Comparison of ENCODE assay signal across 13 cellular contexts in the genomic region with DNA sequence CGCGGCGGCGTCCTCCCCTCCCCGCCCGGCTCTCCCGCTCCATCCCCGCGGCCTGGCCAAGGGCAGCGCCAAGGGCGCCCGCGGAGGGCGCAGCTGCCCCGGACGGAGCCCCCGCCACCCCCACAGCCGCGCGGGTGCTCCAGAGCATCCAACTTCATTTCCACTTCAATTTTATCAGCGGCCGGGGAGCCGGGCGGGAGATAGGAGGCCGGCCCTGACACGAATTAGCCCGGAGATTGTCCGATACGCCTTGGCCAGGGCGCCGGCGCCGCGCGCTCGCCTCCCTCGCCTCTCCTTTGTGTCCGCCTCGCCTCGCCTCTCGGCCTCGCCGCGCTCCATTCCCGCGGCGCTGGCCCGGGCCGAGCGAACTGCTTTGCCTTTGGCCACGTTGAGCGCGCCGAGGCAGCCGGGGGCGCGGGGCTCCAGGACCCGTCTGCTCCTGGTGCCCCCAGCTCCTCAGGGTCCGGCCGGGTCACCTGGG.
A peak's percentile ranks its signal among the peaks of the same experiment; 100 is the strongest.
DNase-seq lines count a peak whose midpoint lies in the region; ATAC-seq, FAIRE-seq and TF ChIP-seq lines count a peak whose summit lies in the region.
"Had no signal": no experiment of that assay in that cellular context is flagged by ENCODE, and none has a peak within 500 bp of the region (broad histone marks: within the 10 kb centered on the region; RNA-seq: fewer than 3 reads in every experiment).

No MANE protein-coding gene starts in this region.

- intact Hi-C loops in kidney (cut with DNase I) (no loop called here), sciatic nerve (cut with DNase I) (no loop called here)

- H3K4me1 ChIP-seq in ES-I3 (ENCODE audit: insufficient read depth, low read length) (peaks cover 11% of the 10 kb centered on the region), kidney (ENCODE audit: control insufficient read depth in 1 of 2, insufficient read depth in 1 of 2, low read depth in 1 of 2, low read length in 2 of 2) (peaks cover 0 to 3% of the 10 kb centered on the region in 2 donors)
- H3K4me1 ChIP-seq: HAP-1 had no signal

- no peaks in the 10 kb centered on the region for H3K36me3 Mint-ChIP-seq in mesothelial cell of epicardium
- H3K36me3 Mint-ChIP-seq: activated naive CD4-positive, alpha-beta T cell treated with anti-CD3 and anti-CD28 coated beads, Interleukin-2, amount 50 U/mL, for 24 hours had no signal

- peak overlapping the region; percentile 57 for H3K4me3 Mint-ChIP-seq in mesothelial cell of epicardium
- H3K4me3 Mint-ChIP-seq: activated CD4-positive, alpha-beta T cell treated with anti-CD3 and anti-CD28 coated beads for 36 hours; activated naive CD4-positive, alpha-beta T cell treated with anti-CD3 and anti-CD28 coated beads, Interleukin-2, amount 50 U/mL, for 24 hours had no signal

- H3K36me3 ChIP-seq in ES-I3 (ENCODE audit: insufficient read depth, low read length) (no peaks in the 10 kb centered on the region), kidney (ENCODE audit: control insufficient read depth in 1 of 2, insufficient read depth in 2 of 2, low read length in 2 of 2) (no peaks in the 10 kb centered on the region)
- H3K36me3 ChIP-seq: HAP-1 had no signal

- H3K27ac Mint-ChIP-seq in mesothelial cell of epicardium: no peak overlapping the region
- H3K27ac Mint-ChIP-seq: activated CD4-positive, alpha-beta T cell treated with anti-CD3 and anti-CD28 coated beads for 36 hours; activated naive CD4-positive, alpha-beta T cell treated with anti-CD3 and anti-CD28 coated beads, Interleukin-2, amount 50 U/mL, for 24 hours had no signal

- DNase-seq in M059J (ENCODE audit: low read depth): peak; percentile 12
- peak; percentile 82 for DNase-seq in ecto neural progenitor cell (ENCODE audit: low spot score)
- DNase-seq in mesothelial cell of epicardium (ENCODE audit: low spot score in 2 of 2, unreplicated experiment in 2 of 2): no peak
- DNase-seq in kidney: no peak
- DNase-seq in OCI-M2 (lab: John Stamatoyannopoulos, UW; ENCODE audit: unreplicated experiment): no peak
- no peak for DNase-seq in sciatic nerve (ENCODE audit: low spot score)
- DNase-seq: activated CD4-positive, alpha-beta T cell treated with anti-CD3 and anti-CD28 coated beads for 36 hours; DMS153; left cardiac atrium had no signal

- no peak overlapping the region for H3K27ac ChIP-seq in kidney (ENCODE audit: low read depth in 2 of 2, low read length in 2 of 2)

- peaks cover 95% of the 10 kb centered on the region for H3K27me3 Mint-ChIP-seq in mesothelial cell of epicardium (ENCODE audit: low read depth)

- H3K9me3 Mint-ChIP-seq in mesothelial cell of epicardium: no peaks in the 10 kb centered on the region
- H3K9me3 Mint-ChIP-seq: activated naive CD4-positive, alpha-beta T cell treated with anti-CD3 and anti-CD28 coated beads, Interleukin-2, amount 50 U/mL, for 24 hours had no signal

- peak overlapping the region; percentile 69 for H3K9ac ChIP-seq in ES-I3 (ENCODE audit: low read depth, low read length)
- no peak overlapping the region for H3K9ac ChIP-seq in kidney (ENCODE audit: low read length in 2 of 2)

- 0 out of 2 replicates have a peak, but pooled peaks cover 2% of the 10 kb centered on the region for H3K9me3 ChIP-seq in ES-I3 (ENCODE audit: control insufficient read depth, insufficient read depth, low read length)
- no peaks in the 10 kb centered on the region for H3K9me3 ChIP-seq in kidney (ENCODE audit: control insufficient read depth in 1 of 2, low read length in 2 of 2)
- H3K9me3 ChIP-seq: HAP-1 had no signal

- ATAC-seq in HG03521 (IDR thresholded peaks at IDR 0.05; ENCODE audit: unreplicated experiment) (no peak), sciatic nerve (no peak)
- ATAC-seq: activated CD4-positive, alpha-beta T cell treated with anti-CD3 and anti-CD28 coated beads for 36 hours; left cardiac atrium had no signal

- TF ChIP-seq CTCF in mesothelial cell of epicardium (IDR thresholded peaks at IDR 0.05; ENCODE audit: unreplicated experiment) (no peak), kidney (IDR thresholded peaks at IDR 0.05; ENCODE audit: borderline replicate concordance, extremely low read depth, insufficient read depth) (no peak)

- no peak overlapping the region for H3K4me3 ChIP-seq in kidney (ENCODE audit: low read length in 2 of 2)
- H3K4me3 ChIP-seq: HAP-1 had no signal

- peaks cover 10% of the 10 kb centered on the region for H3K4me1 Mint-ChIP-seq in mesothelial cell of epicardium
- H3K4me1 Mint-ChIP-seq: activated CD4-positive, alpha-beta T cell treated with anti-CD3 and anti-CD28 coated beads for 36 hours; activated naive CD4-positive, alpha-beta T cell treated with anti-CD3 and anti-CD28 coated beads, Interleukin-2, amount 50 U/mL, for 24 hours had no signal

- FAIRE-seq in kidney (lab: Jason Lieb, UNC): no peak

Comparison
In these comparisons a context has a peak if more than half of its experiments do, and no peak if none do; other contexts are left out.
1. DNase-seq: peak in M059J (single experiment) and ecto neural progenitor cell (single experiment); none in mesothelial cell of epicardium (0 of 2), kidney (single experiment), OCI-M2 (single experiment) and sciatic nerve (single experiment).